In the genomic region with DNA sequence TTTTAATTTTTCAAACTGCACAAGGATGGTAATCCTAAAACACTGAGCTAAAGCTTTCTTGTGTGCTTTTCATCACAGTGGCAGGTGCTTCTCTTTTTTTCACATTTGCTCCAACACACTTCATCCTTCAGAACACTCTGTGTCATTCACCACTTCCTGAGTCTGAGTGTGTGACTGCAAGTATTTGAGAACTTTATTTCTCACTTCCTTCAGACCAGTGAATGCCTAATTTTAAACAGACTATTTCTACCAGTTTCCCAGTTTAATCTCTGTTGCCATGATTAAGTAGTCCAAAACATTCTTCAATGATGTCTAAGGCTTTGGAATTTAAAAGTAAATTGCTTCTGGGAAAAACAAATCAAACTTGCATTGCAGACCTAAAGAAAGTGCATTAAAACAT, we compare ENCODE assay signal across 17 cellular contexts.
DNase-seq lines count a peak whose midpoint lies in the region; ATAC-seq, FAIRE-seq and TF ChIP-seq lines count a peak whose summit lies in the region.
"Had no signal": no experiment of that assay in that cellular context is flagged by ENCODE, and none has a peak within 500 bp of the region (broad histone marks: within the 10 kb centered on the region; RNA-seq: fewer than 3 reads in every experiment).

No MANE protein-coding gene starts in this region.

- DNase-seq in Daoy (ENCODE audit: low read depth) (peak; percentile 6), KG1 (lab: John Stamatoyannopoulos, UW) (peak; percentile 24), brain microvascular endothelial cell (peak; percentile 23), kidney tubule cell (ENCODE audit: low spot score) (peak; percentile 73), cerebellar nuclear complex (lab: John Stamatoyannopoulos, UW) (no peak), left ventricle myocardium superior (no peak), small intestine (no peak)
- DNase-seq: activated CD8-positive, alpha-beta memory T cell treated with anti-CD3 and anti-CD28 coated beads for 24 hours; activated effector memory CD4-positive, alpha-beta T cell treated with anti-CD3 and anti-CD28 coated beads, Interleukin-2, amount 50 U/mL, for 16 hours; CD4-positive, alpha-beta T cell; NCI-H2029; stomach had no signal

- in situ Hi-C loops in brain microvascular endothelial cell (cut with HindIII; ENCODE audit: low pct_ligation_motif_present, low sequenced_read_pairs), result no loop called here

- FAIRE-seq in small intestine (lab: Jason Lieb, UNC), result no peak
- FAIRE-seq: endometrium had no signal

- H3K27me3 ChIP-seq in brain microvascular endothelial cell (replicated peaks) (no peaks in the 10 kb centered on the region), small intestine (ENCODE audit: control insufficient read depth in 2 of 2, insufficient read depth in 2 of 2, low read length in 2 of 2) (no peaks in the 10 kb centered on the region)
- H3K27me3 ChIP-seq: stomach had no signal

- H3K27ac ChIP-seq in brain microvascular endothelial cell (no peak overlapping the region), small intestine (ENCODE audit: low read depth in 1 of 2, low read length in 1 of 2) (no peak overlapping the region)
- H3K27ac ChIP-seq: KMS-11, skin epidermis, stomach had no signal

- no peak for TF ChIP-seq CTCF in brain microvascular endothelial cell (IDR thresholded peaks at IDR 0.05; ENCODE audit: low read depth, low read length, missing control alignments)

- no peak for ATAC-seq in left ventricle myocardium superior
- ATAC-seq in GM18517 (IDR thresholded peaks at IDR 0.05; ENCODE audit: unreplicated experiment), result no peak

- no peak overlapping the region for H3K4me3 ChIP-seq in brain microvascular endothelial cell (ENCODE audit: low read depth, low read length)
- H3K4me3 ChIP-seq in small intestine (ENCODE audit: low read depth in 1 of 2, low read length in 2 of 2), result no peak overlapping the region
- H3K4me3 ChIP-seq: lung, skin epidermis, stomach had no signal

- H3K36me3 ChIP-seq in brain microvascular endothelial cell (replicated peaks) (no peaks in the 10 kb centered on the region), small intestine (ENCODE audit: control insufficient read depth in 2 of 2, insufficient read depth in 2 of 2, low read length in 2 of 2) (no peaks in the 10 kb centered on the region)
- H3K36me3 ChIP-seq: stomach had no signal

- intact Hi-C loops in left ventricle myocardium superior (cut with micrococcal nuclease), result no loop called here

- no peaks in the 10 kb centered on the region for H3K4me1 ChIP-seq in small intestine (ENCODE audit: control insufficient read depth in 2 of 2, insufficient read depth in 1 of 2, low read depth in 1 of 2, low read length in 1 of 2)
- H3K4me1 ChIP-seq: stomach had no signal

- no peaks in the 10 kb centered on the region for H3K9me3 ChIP-seq in small intestine (ENCODE audit: control insufficient read depth, low read depth)
- H3K9me3 ChIP-seq: stomach had no signal

Comparison
In these comparisons a context has a peak if more than half of its experiments do, and no peak if none do; other contexts are left out.
1. DNase-seq: peak in Daoy (single experiment), KG1 (single experiment), brain microvascular endothelial cell (single experiment) and kidney tubule cell (single experiment); none in cerebellar nuclear complex (0 of 2), left ventricle myocardium superior (single experiment) and small intestine (single experiment).